ENCODE assay signal across 1 cellular context in genomic region chr10:117375360-117376147, GRCh38.
TF ChIP-seq lines count a peak whose summit lies in the region.

PDZD8 (minus strand) TSS chr10:117375440; CDS start chr10:117375227, 213 bp downstream.

TF ChIP-seq in HepG2, 621 proteins besides CTCF, POLR2A, EP300 and RAD21 (continued from another document):
- no peak for TF ChIP-seq ZBTB40 (IDR thresholded peaks at IDR 0.05)
- TF ChIP-seq ZBTB40 (CRISPR knock-in tag; IDR thresholded peaks at IDR 0.05) = peak; percentile 69
- TF ChIP-seq HDAC1 (CRISPR knock-in tag; IDR thresholded peaks at IDR 0.05) = peak; percentile 93
- TF ChIP-seq NR0B2 (CRISPR knock-in tag; IDR thresholded peaks at IDR 0.05) = peak; percentile 55; the same call in 1 of the 2 replicates
- peak; percentile 42; the same call in 1 of the 2 replicates for TF ChIP-seq ZNF709 (CRISPR knock-in tag; IDR thresholded peaks at IDR 0.05)
- 0 out of 2 replicates have a peak, but pooled peaks have one; percentile 45 for TF ChIP-seq ZSCAN20 (CRISPR knock-in tag; IDR thresholded peaks at IDR 0.05; ENCODE audit: borderline replicate concordance)
- TF ChIP-seq SOX5 (CRISPR knock-in tag; IDR thresholded peaks at IDR 0.05; ENCODE audit: borderline replicate concordance) = no peak; the same call in 1 of the 2 replicates
- no peak for TF ChIP-seq ATF4 (CRISPR knock-in tag; IDR thresholded peaks at IDR 0.05)
- TF ChIP-seq CBX5 (CRISPR knock-in tag; IDR thresholded peaks at IDR 0.05; ENCODE audit: borderline replicate concordance) = peak; percentile 81; the same call in 1 of the 2 replicates
- TF ChIP-seq ZBTB10 (CRISPR knock-in tag; IDR thresholded peaks at IDR 0.05; ENCODE audit: borderline replicate concordance) = peak; percentile 49; the same call in 1 of the 2 replicates
- 0 out of 2 replicates have a peak, but pooled peaks have one; percentile 44 for TF ChIP-seq GFI1 (CRISPR knock-in tag; IDR thresholded peaks at IDR 0.05; ENCODE audit: borderline replicate concordance)
- TF ChIP-seq MTERF4 (CRISPR knock-in tag; IDR thresholded peaks at IDR 0.05) = no peak
- no peak for TF ChIP-seq ZNF567 (CRISPR knock-in tag; IDR thresholded peaks at IDR 0.05; ENCODE audit: borderline replicate concordance)
